Comparison of ENCODE assay signal across 10 cellular contexts in genomic region chr1:20322081-20322824, GRCh38. TPM values are rescaled to one million over a fixed set of nuclear protein-coding genes. Genes with fewer than 3 reads are reported as not detected.
DNase-seq lines count a peak whose midpoint lies in the region; ATAC-seq and TF ChIP-seq lines count a peak whose summit lies in the region.
"Had no signal": no experiment of that assay in that cellular context is flagged by ENCODE, and none has a peak within 500 bp of the region (broad histone marks: within the 10 kb centered on the region; RNA-seq: fewer than 3 reads in every experiment).

No MANE protein-coding gene starts in this region.

- no peak overlapping the region for H3K27ac ChIP-seq in testis

- 57 to 61% methylated on average over 11 of the region's 11 CpGs for whole genome bisulfite sequencing in testis, 2 donors

- H3K36me3 ChIP-seq in testis (ENCODE audit: low read depth, missing control alignments) = no peaks in the 10 kb centered on the region

- H3K9me3 ChIP-seq in testis = no peaks in the 10 kb centered on the region

- ATAC-seq in HG02885 (IDR thresholded peaks at IDR 0.05; ENCODE audit: poor library complexity, unreplicated experiment) = peak; percentile 73
- no peak for ATAC-seq in GM18858 (IDR thresholded peaks at IDR 0.05; ENCODE audit: unreplicated experiment)

- peak overlapping the region; percentile 26 for H3K27ac Mint-ChIP-seq in activated T-helper 2 cell treated with anti-CD3 and anti-CD28 coated beads, Interferon-gamma antibody, Interleukin-2, Interleukin-4, amounts not matched to agents 10 μg/mL and 5 μg/mL and 100 μg/mL, durations not matched to agents 14 hours and 24 hours and 36 hours
- H3K27ac Mint-ChIP-seq in type B pancreatic cell = no peak overlapping the region

- intact Hi-C loops in activated T-helper 2 cell treated with anti-CD3 and anti-CD28 coated beads, Interferon-gamma antibody, Interleukin-2, Interleukin-4, amounts not matched to agents 10 μg/mL and 5 μg/mL and 100 μg/mL, durations not matched to agents 14 hours and 24 hours and 36 hours (cut with micrococcal nuclease) = loop anchor here (1.0 to 10.0 kb wide), 2 partner anchors 37 to 77 kb away; no protein-coding TSS in a partner anchor
- intact Hi-C loops in testis (cut with DNase I; ENCODE audit: low total_unique reads) = no loop called here

- no peaks in the 10 kb centered on the region for H3K9me3 Mint-ChIP-seq in activated T-helper 2 cell treated with anti-CD3 and anti-CD28 coated beads, Interferon-gamma antibody, Interleukin-2, Interleukin-4, amounts not matched to agents 10 μg/mL and 5 μg/mL and 100 μg/mL, durations not matched to agents 14 hours and 24 hours and 36 hours
- no peaks in the 10 kb centered on the region for H3K9me3 Mint-ChIP-seq in type B pancreatic cell

- H3K4me3 Mint-ChIP-seq in activated T-helper 2 cell treated with anti-CD3 and anti-CD28 coated beads, Interferon-gamma antibody, Interleukin-2, Interleukin-4, amounts not matched to agents 10 μg/mL and 5 μg/mL and 100 μg/mL, durations not matched to agents 14 hours and 24 hours and 36 hours (ENCODE audit: low read depth) = peak overlapping the region; percentile 13
- H3K4me3 Mint-ChIP-seq in type B pancreatic cell = no peak overlapping the region

- H3K36me3 Mint-ChIP-seq in activated T-helper 2 cell treated with anti-CD3 and anti-CD28 coated beads, Interferon-gamma antibody, Interleukin-2, Interleukin-4, amounts not matched to agents 10 μg/mL and 5 μg/mL and 100 μg/mL, durations not matched to agents 14 hours and 24 hours and 36 hours (ENCODE audit: low read depth) = no peaks in the 10 kb centered on the region
- H3K36me3 Mint-ChIP-seq in type B pancreatic cell = no peaks in the 10 kb centered on the region

- H3K4me1 ChIP-seq in testis = peaks cover 20% of the 10 kb centered on the region

- no peak overlapping the region for H3K4me3 ChIP-seq in testis

- H3K27me3 Mint-ChIP-seq in activated T-helper 2 cell treated with anti-CD3 and anti-CD28 coated beads, Interferon-gamma antibody, Interleukin-2, Interleukin-4, amounts not matched to agents 10 μg/mL and 5 μg/mL and 100 μg/mL, durations not matched to agents 14 hours and 24 hours and 36 hours (ENCODE audit: low read depth) = peaks cover 41% of the 10 kb centered on the region
- H3K27me3 Mint-ChIP-seq in type B pancreatic cell = peaks cover 55% of the 10 kb centered on the region

- no peak for TF ChIP-seq POLR2A in testis (IDR thresholded peaks at IDR 0.05)

- peaks cover 27% of the 10 kb centered on the region for H3K4me1 Mint-ChIP-seq in activated T-helper 2 cell treated with anti-CD3 and anti-CD28 coated beads, Interferon-gamma antibody, Interleukin-2, Interleukin-4, amounts not matched to agents 10 μg/mL and 5 μg/mL and 100 μg/mL, durations not matched to agents 14 hours and 24 hours and 36 hours (ENCODE audit: low read depth)
- peaks cover 20% of the 10 kb centered on the region for H3K4me1 Mint-ChIP-seq in type B pancreatic cell (ENCODE audit: unreplicated experiment)

- TF ChIP-seq CTCF in testis (IDR thresholded peaks at IDR 0.05) (no peak), type B pancreatic cell (conservative IDR thresholded peaks at IDR 0.05) (no peak)

- DNase-seq in GM19238 (ENCODE audit: insufficient read length, low spot score) (peak; percentile 67), putamen (ENCODE audit: low spot score) (peak; percentile 37), testis (no peak), DMS 273 treated with DMSO at 0.1 percent for 48 hours (lab: John Stamatoyannopoulos, UW) (no peak), type B pancreatic cell (ENCODE audit: extremely low spot score, unreplicated experiment) (no peak)
- peak; percentile 15 for DNase-seq in activated T-helper 2 cell treated with anti-CD3 and anti-CD28 coated beads, Interferon-gamma antibody, Interleukin-2, Interleukin-4, amounts not matched to agents 10 μg/mL and 5 μg/mL and 100 μg/mL, durations not matched to agents 14 hours and 24 hours and 36 hours (ENCODE audit: low spot score)
- DNase-seq: NCI-H2081 had no signal

- no peaks in the 10 kb centered on the region for H3K27me3 ChIP-seq in testis

RNA-seq across cellular contexts. Expression of gene VWA5B1, which starts 31.6 kb away (rescaled TPM):
- not detected in 2 replicates for total RNA-seq in activated T-helper 2 cell treated with anti-CD3 and anti-CD28 coated beads, Interferon-gamma antibody, Interleukin-2, Interleukin-4, amounts not matched to agents 10 μg/mL and 5 μg/mL and 100 μg/mL, durations not matched to agents 14 hours and 24 hours and 36 hours
- total RNA-seq in testis (10 to 100 TPM; 13.1 to 23.0 TPM), type B pancreatic cell (ENCODE audit: low replicate concordance) (1.9 and 2.8 TPM in 2 replicates)
- 16.2 TPM for polyA plus RNA-seq in testis (ENCODE audit: insufficient read depth, low read depth, low replicate concordance)
- total RNA-seq: epithelial cell of proximal tubule had no signal

Comparison
In these comparisons a context has a peak if more than half of its experiments do, and no peak if none do; other contexts are left out.
1. DNase-seq: peak in GM19238 (single experiment), activated T-helper 2 cell treated with anti-CD3 and anti-CD28 coated beads, Interferon-gamma antibody, Interleukin-2, Interleukin-4, amounts not matched to agents 10 μg/mL and 5 μg/mL and 100 μg/mL, durations not matched to agents 14 hours and 24 hours and 36 hours (single experiment) and putamen (single experiment); none in testis (single experiment), DMS 273 treated with DMSO at 0.1 percent for 48 hours (single experiment) and type B pancreatic cell (single experiment).